Comparison of ENCODE assay signal across 8 cellular contexts in the genomic region with DNA sequence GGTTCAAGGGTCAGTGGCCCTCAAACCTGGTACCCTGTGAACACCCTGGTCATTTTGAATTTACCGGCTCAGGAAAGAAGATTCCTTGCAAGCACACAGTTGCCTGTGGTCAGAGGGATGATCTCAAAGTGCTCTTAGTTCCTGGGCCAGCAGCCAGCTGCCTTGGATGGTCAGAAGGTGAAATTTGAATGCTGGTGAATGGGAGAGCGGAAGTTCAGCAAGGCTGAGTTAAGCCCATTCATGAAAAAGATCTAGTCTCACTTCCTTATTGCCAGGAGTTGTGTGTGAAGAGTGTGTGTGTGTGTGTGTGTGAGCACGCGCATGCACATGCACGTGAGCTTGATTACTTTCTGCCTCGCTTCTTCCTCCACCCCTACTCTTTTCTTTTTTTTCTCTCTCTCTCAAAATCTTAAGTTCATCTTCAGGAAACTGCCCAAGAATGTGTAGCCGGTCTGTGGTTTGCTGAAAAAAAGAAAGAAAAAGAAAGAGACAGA.
DNase-seq lines count a peak whose midpoint lies in the region; ATAC-seq and TF ChIP-seq lines count a peak whose summit lies in the region.

No MANE protein-coding gene starts in this region.

- H3K9me3 Mint-ChIP-seq in activated T-cell treated with anti-CD3 and anti-CD28 coated beads, Interleukin-2, amount 50 U/mL, for 4 hours = no peaks in the 10 kb centered on the region

- CTCF ChIA-PET in OCI-LY7 (lab: Charles Lee; ENCODE audit: unreplicated experiment) = no interaction called here

- no peak overlapping the region for H2AFZ ChIP-seq in OCI-LY7 (ENCODE audit: low read length)

- ATAC-seq in activated T-cell treated with anti-CD3 and anti-CD28 coated beads, Interleukin-2, amount 50 U/mL, for 4 hours = no peak
- ATAC-seq in HG02852 (IDR thresholded peaks at IDR 0.05; ENCODE audit: unreplicated experiment) = peak; percentile 48

- H3K4me1 Mint-ChIP-seq in activated T-cell treated with anti-CD3 and anti-CD28 coated beads, Interleukin-2, amount 50 U/mL, for 4 hours (ENCODE audit: low read depth) = peaks cover 43% of the 10 kb centered on the region

- POLR2A ChIA-PET in OCI-LY7 (lab: Charles Lee) = no interaction called here

- intact Hi-C loops in OCI-LY7 (cut with micrococcal nuclease; ENCODE audit: unreplicated experiment) = no loop called here

- no peaks in the 10 kb centered on the region for H3K9me2 ChIP-seq in OCI-LY7 (ENCODE audit: insufficient read depth, low read length)

- no peak overlapping the region for H3K4me3 ChIP-seq in OCI-LY7 (ENCODE audit: low read depth, low read length, poor library complexity, severe bottlenecking)

- no TSS peak for BruUV-seq in OCI-LY7 (replicated peaks; lab: Mats Ljungman, UMichigan)

- no peak for TF ChIP-seq CTCF in OCI-LY7 (conservative IDR thresholded peaks at IDR 0.05; ENCODE audit: low read length)

- peak overlapping the region; percentile 51 for H3K4me2 ChIP-seq in OCI-LY7 (ENCODE audit: low read length)

- no peaks in the 10 kb centered on the region for H3K79me2 ChIP-seq in OCI-LY7 (ENCODE audit: insufficient read depth, low read depth, low read length)

- DNase-seq in activated T-cell treated with anti-CD3 and anti-CD28 coated beads, Interleukin-2, amount 50 U/mL, for 4 hours = no peak
- DNase-seq in activated T-cell treated with anti-CD3 and anti-CD28 coated beads, Interleukin-2, amount 50 U/mL, for 1 hour = no peak
- DNase-seq in OCI-LY7 (ENCODE audit: low spot score) (peak; percentile 74), epithelial cell of prostate (ENCODE audit: low read depth, low spot score) (peak; percentile 27), pons (ENCODE audit: low spot score) (peak; percentile 83), NCI-H2107 (lab: John Stamatoyannopoulos, UW) (no peak), AG08395 (ENCODE audit: low spot score) (no peak)

- no peaks in the 10 kb centered on the region for H3K36me3 Mint-ChIP-seq in activated T-cell treated with anti-CD3 and anti-CD28 coated beads, Interleukin-2, amount 50 U/mL, for 4 hours (ENCODE audit: insufficient read depth)

- peak overlapping the region; percentile 63 for H3K4me3 Mint-ChIP-seq in activated T-cell treated with anti-CD3 and anti-CD28 coated beads, Interleukin-2, amount 50 U/mL, for 4 hours

- no peaks in the 10 kb centered on the region for H4K20me1 ChIP-seq in OCI-LY7 (ENCODE audit: insufficient read depth, low read length)

- no peaks in the 10 kb centered on the region for H3K27me3 Mint-ChIP-seq in activated T-cell treated with anti-CD3 and anti-CD28 coated beads, Interleukin-2, amount 50 U/mL, for 4 hours (ENCODE audit: low read depth)

- H3K36me3 ChIP-seq in OCI-LY7 (ENCODE audit: insufficient read depth, low read length) = no peaks in the 10 kb centered on the region

- H3K9me3 ChIP-seq in OCI-LY7 (ENCODE audit: low read length) = no peaks in the 10 kb centered on the region

- H3K4me1 ChIP-seq in OCI-LY7 (ENCODE audit: insufficient read depth, low read length, poor library complexity, severe bottlenecking) = peaks cover 18% of the 10 kb centered on the region

- no peak overlapping the region for H3K27ac ChIP-seq in OCI-LY7 (ENCODE audit: low read depth, low read length, poor library complexity, severe bottlenecking)
- no peak overlapping the region for H3K27ac ChIP-seq in epithelial cell of prostate

Comparison
In these comparisons a context has a peak if more than half of its experiments do, and no peak if none do; other contexts are left out.
1. DNase-seq: peak in OCI-LY7 (single experiment), epithelial cell of prostate (single experiment) and pons (single experiment); none in activated T-cell treated with anti-CD3 and anti-CD28 coated beads, Interleukin-2, amount 50 U/mL, for 4 hours (single experiment), activated T-cell treated with anti-CD3 and anti-CD28 coated beads, Interleukin-2, amount 50 U/mL, for 1 hour (single experiment), NCI-H2107 (single experiment) and AG08395 (single experiment).